In genomic region chr18:40404284-40404683, GRCh38 we compare ENCODE assay signal across 16 cellular contexts.
"Had no signal": no experiment of that assay in that cellular context is flagged by ENCODE, and none has a peak within 500 bp of the region (broad histone marks: within the 10 kb centered on the region; RNA-seq: fewer than 3 reads in every experiment).

No MANE protein-coding gene starts in this region.

- H3K27me3 ChIP-seq: esophagus squamous epithelium, gastroesophageal sphincter, neutrophil, right lobe of liver, suprapubic skin, thyroid gland had no signal

- H3K4me3 ChIP-seq: esophagus squamous epithelium, gastroesophageal sphincter, psoas muscle, right lobe of liver, suprapubic skin, thyroid gland had no signal

- H3K36me3 ChIP-seq: esophagus squamous epithelium, gastroesophageal sphincter, neutrophil, right lobe of liver, suprapubic skin, thyroid gland had no signal

- DNase-seq: dermis blood vessel endothelial cell; esophagus squamous epithelium; glutamatergic neuron; islet precursor cell; mammary epithelial cell; naive thymus-derived CD4-positive, alpha-beta T cell; psoas muscle; retina; right lobe of liver; stimulated activated CD4-positive, alpha-beta T cell treated with anti-CD3 and anti-CD28 coated beads, Interleukin-4, amount 100 ng/mL, for 1 hour; stimulated activated CD8-positive, alpha-beta memory T cell treated with anti-CD3 and anti-CD28 coated beads, Interleukin-4, amount 100 ng/mL, for 48 hours; stimulated activated naive CD8-positive, alpha-beta T cell treated with anti-CD3 and anti-CD28 coated beads, Interleukin-15, Interleukin-2, amounts not matched to agents 100 U/mL and 50 U/mL, for 24 hours; thyroid gland had no signal

- H3K9me3 ChIP-seq: esophagus squamous epithelium, gastroesophageal sphincter, neutrophil, psoas muscle, right lobe of liver, suprapubic skin, thyroid gland had no signal

- H3K4me1 ChIP-seq: esophagus squamous epithelium, gastroesophageal sphincter, psoas muscle, right lobe of liver, suprapubic skin, thyroid gland had no signal

- H3K27ac ChIP-seq: esophagus squamous epithelium, gastroesophageal sphincter, neutrophil, psoas muscle, right lobe of liver, suprapubic skin, thyroid gland had no signal
